Comparison of ENCODE assay signal across 16 cellular contexts in genomic region chr6:30875244-30876038, GRCh38. TPM values are rescaled to one million over a fixed set of nuclear protein-coding genes. Genes with fewer than 3 reads are reported as not detected.
A peak's percentile ranks its signal among the peaks of the same experiment; 100 is the strongest.
DNase-seq lines count a peak whose midpoint lies in the region; ATAC-seq and TF ChIP-seq lines count a peak whose summit lies in the region.
"Had no signal": no experiment of that assay in that cellular context is flagged by ENCODE, and none has a peak within 500 bp of the region (broad histone marks: within the 10 kb centered on the region; RNA-seq: fewer than 3 reads in every experiment).

No MANE protein-coding gene starts in this region.

- in situ Hi-C loops in transverse colon (cut with MboI; ENCODE audit: low pct_ligation_motif_present in 1 of 4, low pct_unique_long_range_greater_than_20kb in 1 of 4, low sequenced_read_pairs in 3 of 4) = loop anchor here in 3 of 4 donors (5.0 to 25.0 kb wide), 4 partner anchors 48 to 151 kb away; partner anchors contain the start of genes FLOT1 (in 2 of the 3), IER3 (in 2 of the 3) and TUBB (in 1 of the 3)

- peak overlapping the region; percentile 73 for H3K27ac Mint-ChIP-seq in activated CD4-positive, alpha-beta T cell treated with anti-CD3 and anti-CD28 coated beads, Interleukin-2, amount 10 ng/mL, durations not matched to agents 24 days and 14 days

- peaks cover 9% of the 10 kb centered on the region for H3K36me3 Mint-ChIP-seq in activated CD4-positive, alpha-beta T cell treated with anti-CD3 and anti-CD28 coated beads, Interleukin-2, amount 10 ng/mL, durations not matched to agents 24 days and 14 days (ENCODE audit: low read depth)

- H3K9me3 Mint-ChIP-seq in activated CD4-positive, alpha-beta T cell treated with anti-CD3 and anti-CD28 coated beads, Interleukin-2, amount 10 ng/mL, durations not matched to agents 24 days and 14 days = peaks cover 22% of the 10 kb centered on the region

- peaks cover 44% of the 10 kb centered on the region for H3K4me1 Mint-ChIP-seq in activated CD4-positive, alpha-beta T cell treated with anti-CD3 and anti-CD28 coated beads, Interleukin-2, amount 10 ng/mL, durations not matched to agents 24 days and 14 days

- H3K27ac ChIP-seq in RWPE2 (ENCODE audit: poor library complexity, severe bottlenecking) (peak overlapping the region; percentile 82), transverse colon (peak overlapping the region in 3 of 4 donors; percentile 87)

- H3K9me3 ChIP-seq in RWPE2 (ENCODE audit: severe bottlenecking) (peaks cover 12% of the 10 kb centered on the region), transverse colon (peaks cover 10 to 12% of the 10 kb centered on the region in 2 donors)

- H3K27me3 ChIP-seq in RWPE2 (ENCODE audit: insufficient read depth, poor library complexity, severe bottlenecking) = no peaks in the 10 kb centered on the region
- H3K27me3 ChIP-seq in transverse colon = no peaks in the 10 kb centered on the region

- ATAC-seq in RWPE2 (ENCODE audit: low read depth) = no peak
- ATAC-seq in HG03342 (IDR thresholded peaks at IDR 0.05; ENCODE audit: unreplicated experiment) = no peak
- ATAC-seq in GM18505 (IDR thresholded peaks at IDR 0.05; ENCODE audit: unreplicated experiment) = no peak

- no peaks in the 10 kb centered on the region for H3K27me3 Mint-ChIP-seq in activated CD4-positive, alpha-beta T cell treated with anti-CD3 and anti-CD28 coated beads, Interleukin-2, amount 10 ng/mL, durations not matched to agents 24 days and 14 days

- WGBS in transverse colon (ENCODE audit: low coverage in 1 of 2), 2 donors = 75 to 88% methylated on average over 7 to 18 of the region's 18 CpGs

- H3K4me3 ChIP-seq in RWPE2 (ENCODE audit: severe bottlenecking) (no peak overlapping the region), transverse colon (no peak overlapping the region)
- H3K4me3 ChIP-seq: thoracic aorta had no signal

- intact Hi-C loops in activated CD4-positive, alpha-beta T cell treated with anti-CD3 and anti-CD28 coated beads, Interleukin-2, amount 10 ng/mL, durations not matched to agents 24 days and 14 days (cut with micrococcal nuclease) = no loop called here
- intact Hi-C loops in transverse colon (cut with DNase I; ENCODE audit: low total_unique reads) = loop anchor here (2.0 to 5.0 kb wide), 2 partner anchors 47 to 133 kb away; partner anchors contain the start of genes FLOT1 and IER3

- DNase-seq in activated CD4-positive, alpha-beta T cell treated with anti-CD3 and anti-CD28 coated beads, Interleukin-2, amount 10 ng/mL, durations not matched to agents 24 days and 14 days = no peak
- DNase-seq in activated CD4-positive, alpha-beta T cell treated with anti-CD3 and anti-CD28 coated beads, Interleukin-2, amount 50 U/mL, for 48 hours = no peak
- DNase-seq in RWPE2 (ENCODE audit: low spot score) (no peak), iPS-NIHi7 (ENCODE audit: extremely low spot score) (peak; percentile 4), transverse colon (no peak), medulla oblongata (ENCODE audit: extremely low spot score) (no peak)
- DNase-seq: amniotic stem cell, erythroblast, immature natural killer cell, NCI-H1694 treated with DMSO at 0.1 percent for 48 hours, T-helper 1 cell had no signal

- no peak overlapping the region for H3K4me3 Mint-ChIP-seq in activated CD4-positive, alpha-beta T cell treated with anti-CD3 and anti-CD28 coated beads, Interleukin-2, amount 10 ng/mL, durations not matched to agents 24 days and 14 days
- H3K4me3 Mint-ChIP-seq: immature natural killer cell had no signal

- H3K4me1 ChIP-seq in RWPE2 (ENCODE audit: insufficient read depth, poor library complexity, severe bottlenecking) (peaks cover 26% of the 10 kb centered on the region), transverse colon (peaks cover 3 to 30% (median 11%) of the 10 kb centered on the region in 4 donors)

- TF ChIP-seq POLR2A in transverse colon (IDR thresholded peaks at IDR 0.05) = no peak
- TF ChIP-seq POLR2A in GM18505 (IDR thresholded peaks at IDR 0.05; ENCODE audit: borderline replicate concordance, extremely low read depth, insufficient read depth, insufficient read length) = no peak

- no peak for TF ChIP-seq EP300 in transverse colon (IDR thresholded peaks at IDR 0.05; ENCODE audit: low read depth)

- no peak for TF ChIP-seq CTCF in RWPE2 (IDR thresholded peaks at IDR 0.05; ENCODE audit: poor library complexity, severe bottlenecking)
- no peak for TF ChIP-seq CTCF in transverse colon (IDR thresholded peaks at IDR 0.05)

- H3K36me3 ChIP-seq in RWPE2 (ENCODE audit: low read depth) (no peaks in the 10 kb centered on the region), transverse colon (no peaks in the 10 kb centered on the region)
- H3K36me3 ChIP-seq: thoracic aorta had no signal

RNA-seq across cellular contexts. Expression of gene DDR1, which starts 8.9 kb away (rescaled TPM):
- 18.8 and 22.9 TPM in 2 replicates for total RNA-seq in activated CD4-positive, alpha-beta T cell treated with anti-CD3 and anti-CD28 coated beads, Interleukin-2, amount 10 ng/mL, durations not matched to agents 24 days and 14 days
- total RNA-seq in transverse colon = 100 to 1,000 TPM; 149 to 322 (median 230) TPM

RNA-seq across cellular contexts. Expression of gene GTF2H4, which starts 32.6 kb away (rescaled TPM):
- total RNA-seq in activated CD4-positive, alpha-beta T cell treated with anti-CD3 and anti-CD28 coated beads, Interleukin-2, amount 10 ng/mL, durations not matched to agents 24 days and 14 days = 58.7 and 60.3 TPM in 2 replicates
- total RNA-seq in transverse colon = 10 to 100 TPM in 1 of 4 donors, 1 to 10 TPM in 3; 2.0 to 44.5 (median 6.8) TPM

RNA-seq across cellular contexts. Expression of gene VARS2, which starts 38.6 kb away (rescaled TPM):
- total RNA-seq in activated CD4-positive, alpha-beta T cell treated with anti-CD3 and anti-CD28 coated beads, Interleukin-2, amount 10 ng/mL, durations not matched to agents 24 days and 14 days = 74.8 and 84.2 TPM in 2 replicates
- total RNA-seq in transverse colon = 10 to 100 TPM; 13.1 to 64.7 (median 25.8) TPM

RNA-seq across cellular contexts. Expression of gene SFTA2, which starts 56.5 kb away (rescaled TPM):
- not detected in 2 replicates for total RNA-seq in activated CD4-positive, alpha-beta T cell treated with anti-CD3 and anti-CD28 coated beads, Interleukin-2, amount 10 ng/mL, durations not matched to agents 24 days and 14 days
- total RNA-seq in transverse colon = not detected
- total RNA-seq: activated CD8-positive, alpha-beta memory T cell treated with anti-CD3 and anti-CD28 coated beads for 36 hours; omental fat pad; thoracic aorta had no signal
